ENCODE assay signal across 1 cellular context in genomic region chr17:76188213-76189060, GRCh38.
A peak's percentile ranks its signal among the peaks of the same experiment; 100 is the strongest.
TF ChIP-seq lines count a peak whose summit lies in the region.

No MANE protein-coding gene starts in this region.

TF ChIP-seq in GM12878, 131 proteins besides CTCF, POLR2A, EP300 and RAD21:
- TF ChIP-seq SMARCA5 (IDR thresholded peaks at IDR 0.05) (no peak), MTA2 (IDR thresholded peaks at IDR 0.05; ENCODE audit: low read depth) (0 out of 2 replicates have a peak, but pooled peaks have one; percentile 21), SUPT20H (IDR thresholded peaks at IDR 0.05; ENCODE audit: borderline replicate concordance, control insufficient read depth, low read depth, low read length) (no peak), NFIC (IDR thresholded peaks at IDR 0.05; ENCODE audit: low read depth, low read length) (peak; percentile 45; the same call in 1 of the 2 replicates), YBX1 (IDR thresholded peaks at IDR 0.05) (no peak), TAF1 (IDR thresholded peaks at IDR 0.05; ENCODE audit: borderline replicate concordance, low read depth, low read length) (no peak), SREBF2 (IDR thresholded peaks at IDR 0.05; ENCODE audit: low read length) (no peak), BCL11A (IDR thresholded peaks at IDR 0.05; ENCODE audit: low read depth, low read length) (no peak), RUNX3 (IDR thresholded peaks at IDR 0.05; ENCODE audit: low read length) (peak; percentile 70), SRF (IDR thresholded peaks at IDR 0.05; ENCODE audit: low read depth in 2 of 2, low read length in 2 of 2) (no peak), IRF3 (IDR thresholded peaks at IDR 0.05) (no peak), PAX5 (IDR thresholded peaks at IDR 0.05; ENCODE audit: borderline replicate concordance, low read depth, low read length) (no peak), ESRRA (IDR thresholded peaks at IDR 0.05; ENCODE audit: low read length) (no peak), IKZF2 (IDR thresholded peaks at IDR 0.05) (peak; percentile 71 to 74), HDGF (IDR thresholded peaks at IDR 0.05) (0 out of 2 replicates have a peak, but pooled peaks have one; percentile 23), MEF2B (IDR thresholded peaks at IDR 0.05; ENCODE audit: partially characterized antibody, poor library complexity, severe bottlenecking) (peak; percentile 40), CHD1 (IDR thresholded peaks at IDR 0.05; ENCODE audit: low read depth, low read length) (no peak), MLLT1 (IDR thresholded peaks at IDR 0.05) (0 out of 2 replicates have a peak, but pooled peaks have one; percentile 50), NRF1 (conservative IDR thresholded peaks at IDR 0.05; ENCODE audit: low read depth, low read length) (no peak), ASH2L (IDR thresholded peaks at IDR 0.05; ENCODE audit: borderline replicate concordance, low read depth) (no peak), CREM (IDR thresholded peaks at IDR 0.05; ENCODE audit: low read depth) (no peak), BACH1 (IDR thresholded peaks at IDR 0.05; ENCODE audit: borderline replicate concordance) (no peak), STAT1 (conservative IDR thresholded peaks at IDR 0.05) (no peak), IKZF1 (conservative IDR thresholded peaks at IDR 0.05) (peak; percentile 48; the same call in 1 of the 2 replicates), NBN (IDR thresholded peaks at IDR 0.05) (no peak), SIN3A (IDR thresholded peaks at IDR 0.05; ENCODE audit: low read depth, low read length) (no peak), EED (IDR thresholded peaks at IDR 0.05; ENCODE audit: low read depth) (peak; percentile 61), CREB1 (IDR thresholded peaks at IDR 0.05; ENCODE audit: low read depth) (no peak), ZSCAN29 (IDR thresholded peaks at IDR 0.05) (no peak)
- TF ChIP-seq, protein P1, sequence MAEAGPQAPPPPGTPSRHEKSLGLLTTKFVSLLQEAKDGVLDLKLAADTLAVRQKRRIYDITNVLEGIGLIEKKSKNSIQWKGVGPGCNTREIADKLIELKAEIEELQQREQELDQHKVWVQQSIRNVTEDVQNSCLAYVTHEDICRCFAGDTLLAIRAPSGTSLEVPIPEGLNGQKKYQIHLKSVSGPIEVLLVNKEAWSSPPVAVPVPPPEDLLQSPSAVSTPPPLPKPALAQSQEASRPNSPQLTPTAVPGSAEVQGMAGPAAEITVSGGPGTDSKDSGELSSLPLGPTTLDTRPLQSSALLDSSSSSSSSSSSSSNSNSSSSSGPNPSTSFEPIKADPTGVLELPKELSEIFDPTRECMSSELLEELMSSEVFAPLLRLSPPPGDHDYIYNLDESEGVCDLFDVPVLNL (IDR thresholded peaks at IDR 0.05; ENCODE audit: low read depth, low read length), result no peak
- TF ChIP-seq, protein P2, sequence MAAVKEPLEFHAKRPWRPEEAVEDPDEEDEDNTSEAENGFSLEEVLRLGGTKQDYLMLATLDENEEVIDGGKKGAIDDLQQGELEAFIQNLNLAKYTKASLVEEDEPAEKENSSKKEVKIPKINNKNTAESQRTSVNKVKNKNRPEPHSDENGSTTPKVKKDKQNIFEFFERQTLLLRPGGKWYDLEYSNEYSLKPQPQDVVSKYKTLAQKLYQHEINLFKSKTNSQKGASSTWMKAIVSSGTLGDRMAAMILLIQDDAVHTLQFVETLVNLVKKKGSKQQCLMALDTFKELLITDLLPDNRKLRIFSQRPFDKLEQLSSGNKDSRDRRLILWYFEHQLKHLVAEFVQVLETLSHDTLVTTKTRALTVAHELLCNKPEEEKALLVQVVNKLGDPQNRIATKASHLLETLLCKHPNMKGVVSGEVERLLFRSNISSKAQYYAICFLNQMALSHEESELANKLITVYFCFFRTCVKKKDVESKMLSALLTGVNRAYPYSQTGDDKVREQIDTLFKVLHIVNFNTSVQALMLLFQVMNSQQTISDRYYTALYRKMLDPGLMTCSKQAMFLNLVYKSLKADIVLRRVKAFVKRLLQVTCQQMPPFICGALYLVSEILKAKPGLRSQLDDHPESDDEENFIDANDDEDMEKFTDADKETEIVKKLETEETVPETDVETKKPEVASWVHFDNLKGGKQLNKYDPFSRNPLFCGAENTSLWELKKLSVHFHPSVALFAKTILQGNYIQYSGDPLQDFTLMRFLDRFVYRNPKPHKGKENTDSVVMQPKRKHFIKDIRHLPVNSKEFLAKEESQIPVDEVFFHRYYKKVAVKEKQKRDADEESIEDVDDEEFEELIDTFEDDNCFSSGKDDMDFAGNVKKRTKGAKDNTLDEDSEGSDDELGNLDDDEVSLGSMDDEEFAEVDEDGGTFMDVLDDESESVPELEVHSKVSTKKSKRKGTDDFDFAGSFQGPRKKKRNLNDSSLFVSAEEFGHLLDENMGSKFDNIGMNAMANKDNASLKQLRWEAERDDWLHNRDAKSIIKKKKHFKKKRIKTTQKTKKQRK (IDR thresholded peaks at IDR 0.05; ENCODE audit: low read depth, low read length), result no peak
